Comparison of ENCODE assay signal across 21 cellular contexts in the genomic region with DNA sequence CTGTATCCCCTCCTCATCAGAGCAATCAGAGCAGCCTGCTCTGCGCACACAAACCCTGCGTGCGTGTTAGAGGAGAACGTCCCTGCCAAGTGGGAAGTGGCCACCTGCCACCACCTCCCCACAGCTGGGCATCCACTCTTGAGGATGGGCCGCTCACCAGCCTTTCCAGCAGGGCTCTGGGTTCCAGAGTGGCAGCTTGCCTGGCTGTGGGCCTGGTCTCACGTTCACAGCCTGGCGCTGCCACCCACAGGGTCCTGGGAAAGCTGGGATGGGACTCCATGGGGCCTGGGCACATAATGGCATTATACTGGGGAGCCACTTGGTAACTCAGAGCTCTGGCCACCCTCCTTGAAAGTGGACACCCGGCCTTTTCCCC.
"Had no signal": no experiment of that assay in that cellular context is flagged by ENCODE, and none has a peak within 500 bp of the region (broad histone marks: within the 10 kb centered on the region; RNA-seq: fewer than 3 reads in every experiment).

No MANE protein-coding gene starts in this region.

- H3K4me1 Mint-ChIP-seq: T-cell had no signal

- DNase-seq: activated CD4-positive, alpha-beta T cell treated with anti-CD3 and anti-CD28 coated beads, Interleukin-2, amount 50 U/mL, for 1 hour; activated CD4-positive, CD25-positive, alpha-beta regulatory T cell treated with anti-CD3 and anti-CD28 coated beads, Interleukin-2, amount 50 U/mL, for 72 hours; activated CD8-positive, alpha-beta memory T cell treated with anti-CD3 and anti-CD28 coated beads, Interleukin-2, amount 50 U/mL, for 4 hours; activated naive CD4-positive, alpha-beta T cell treated with anti-CD3 and anti-CD28 coated beads, Interleukin-2, amount 50 U/mL, for 16 hours; activated T-cell treated with anti-CD3 and anti-CD28 coated beads, Interleukin-2, amount 50 U/mL, for 4 hours; cerebellar nuclear complex; cortex of kidney; head of caudate nucleus; midbrain; occipital lobe; right cardiac atrium; small intestine; stimulated activated CD4-positive, alpha-beta T cell treated with anti-CD3 and anti-CD28 coated beads, Interleukin-15, amount 100 ng/mL, for 24 hours; stimulated activated CD4-positive, alpha-beta T cell treated with anti-CD3 and anti-CD28 coated beads, Interleukin-2, amount 100 ng/mL, for 48 hours; stomach; T-cell had no signal

- H3K9me3 ChIP-seq: ascending aorta, breast epithelium, stomach had no signal

- H3K36me3 Mint-ChIP-seq: T-cell, type B pancreatic cell had no signal

- H3K9me3 Mint-ChIP-seq: activated T-cell treated with anti-CD3 and anti-CD28 coated beads, Interleukin-2, amount 50 U/mL, for 4 hours; nephron; T-cell; type B pancreatic cell had no signal

- H3K4me3 ChIP-seq: ascending aorta, breast epithelium, stomach had no signal

- H3K27me3 ChIP-seq: ascending aorta had no signal

- H3K4me1 ChIP-seq: ascending aorta, breast epithelium, stomach had no signal

- H3K4me3 Mint-ChIP-seq: activated T-cell treated with anti-CD3 and anti-CD28 coated beads, Interleukin-2, amount 50 U/mL, for 4 hours; T-cell; type B pancreatic cell had no signal

- H3K27ac ChIP-seq: ascending aorta, breast epithelium, stomach had no signal

- H3K36me3 ChIP-seq: ascending aorta, breast epithelium, stomach had no signal

- H3K27ac Mint-ChIP-seq: progenitor cell of endocrine pancreas, T-cell had no signal
